In the genomic region with DNA sequence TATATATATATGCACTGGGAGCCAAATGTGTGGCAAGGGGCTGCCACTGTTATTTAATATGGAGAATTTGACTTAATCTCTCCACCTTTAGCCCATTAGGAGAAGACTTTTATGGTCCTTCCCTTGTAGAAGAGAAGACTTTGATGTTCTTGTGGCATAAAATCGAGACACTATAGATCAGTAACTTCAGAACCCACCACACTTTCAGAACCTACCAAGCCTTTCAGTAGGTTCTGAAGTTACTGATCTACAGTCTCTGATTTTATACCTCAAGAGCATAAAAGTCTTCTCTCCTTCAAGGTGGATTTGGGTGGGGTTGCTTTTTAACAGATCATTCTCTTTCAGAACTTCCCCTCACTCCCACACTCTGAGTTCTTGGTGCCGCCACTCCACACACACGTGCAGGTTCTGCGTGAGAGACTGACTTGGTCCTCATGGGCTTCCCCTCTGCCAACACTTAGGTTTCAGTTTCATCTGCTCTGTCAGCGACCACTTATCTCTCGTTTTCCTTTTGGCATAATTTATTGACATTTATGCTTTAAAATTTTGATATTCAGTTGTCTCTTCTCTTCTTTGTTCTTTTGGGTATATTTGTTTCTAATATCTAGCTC, we compare ENCODE assay signal across 12 cellular contexts.
"Had no signal": no experiment of that assay in that cellular context is flagged by ENCODE, and none has a peak within 500 bp of the region (broad histone marks: within the 10 kb centered on the region; RNA-seq: fewer than 3 reads in every experiment).

No MANE protein-coding gene starts in this region.

- H3K9me3 ChIP-seq: gastroesophageal sphincter, left ventricle myocardium inferior, tibial artery had no signal

- H3K27me3 ChIP-seq: gastroesophageal sphincter, tibial artery had no signal

- H3K4me1 ChIP-seq: gastroesophageal sphincter, left ventricle myocardium inferior, tibial artery had no signal

- H3K4me3 ChIP-seq: gastroesophageal sphincter, left ventricle myocardium inferior, smooth muscle cell, tibial artery had no signal

- ATAC-seq: gastroesophageal sphincter, right cardiac atrium had no signal

- H3K27ac ChIP-seq: gastroesophageal sphincter, left ventricle myocardium inferior, tibial artery had no signal

- H3K4me2 ChIP-seq: smooth muscle cell had no signal

- FAIRE-seq: keratinocyte had no signal

- DNase-seq: activated CD4-positive, alpha-beta memory T cell treated with anti-CD3 and anti-CD28 coated beads for 36 hours; activated gamma-delta T cell; activated T-cell treated with anti-CD3 and anti-CD28 coated beads, Interleukin-2, amount 50 U/mL, for 48 hours; amygdala; effector memory CD4-positive, alpha-beta T cell; left ventricle myocardium inferior; occipital lobe; right cardiac atrium; tibial artery had no signal

- H3K36me3 ChIP-seq: gastroesophageal sphincter, left ventricle myocardium inferior, tibial artery had no signal
